In genomic region chr9:79759460-79759859, GRCh38 we compare ENCODE assay signal across 24 cellular contexts.
DNase-seq lines count a peak whose midpoint lies in the region; ATAC-seq and TF ChIP-seq lines count a peak whose summit lies in the region.
"Had no signal": no experiment of that assay in that cellular context is flagged by ENCODE, and none has a peak within 500 bp of the region (broad histone marks: within the 10 kb centered on the region; RNA-seq: fewer than 3 reads in every experiment).

No MANE protein-coding gene starts in this region.

- intact Hi-C loops in MCF 10A (cut with micrococcal nuclease) (no loop called here), breast epithelium (cut with DNase I; ENCODE audit: low total_unique reads) (no loop called here)

- no TSS peak for BruUV-seq in MCF 10A (replicated peaks; lab: Mats Ljungman, UMichigan)

- H3K27me3 ChIP-seq in breast epithelium (no peaks in the 10 kb centered on the region), foreskin keratinocyte (no peaks in the 10 kb centered on the region), MM.1S (replicated peaks; ENCODE audit: insufficient read depth, low read length) (no peaks in the 10 kb centered on the region)
- H3K27me3 ChIP-seq: colonic mucosa, esophagus muscularis mucosa, heart right ventricle, right atrium auricular region, spleen had no signal

- H3K27me3 Mint-ChIP-seq in MCF 10A (ENCODE audit: insufficient read depth, unreplicated experiment) (no peaks in the 10 kb centered on the region), type B pancreatic cell (no peaks in the 10 kb centered on the region)
- peaks cover 1% of the 10 kb centered on the region for H3K27me3 Mint-ChIP-seq in T-helper 2 cell treated with Interferon-gamma antibody and Interleukin-4, amounts not matched to agents 5 μg/mL and 100 μg/mL, for 36 hours (ENCODE audit: low read depth)
- H3K27me3 Mint-ChIP-seq: effector memory CD8-positive, alpha-beta T cell had no signal

- no peak overlapping the region for H3K27ac ChIP-seq in breast epithelium
- no peak overlapping the region for H3K27ac ChIP-seq in foreskin keratinocyte
- no peak overlapping the region for H3K27ac ChIP-seq in MM.1S (ENCODE audit: low read length)
- H3K27ac ChIP-seq: colonic mucosa, esophagus muscularis mucosa, heart right ventricle, right atrium auricular region, spleen, VCaP had no signal

- no peak overlapping the region for H2AFZ ChIP-seq in MM.1S (ENCODE audit: low read length)

- no peak overlapping the region for H3K9ac ChIP-seq in MM.1S (ENCODE audit: low read length)

- TF ChIP-seq CTCF in MCF 10A (IDR thresholded peaks at IDR 0.05; ENCODE audit: unreplicated experiment) (no peak), breast epithelium (IDR thresholded peaks at IDR 0.05) (no peak), foreskin keratinocyte (conservative IDR thresholded peaks at IDR 0.05) (no peak), type B pancreatic cell (conservative IDR thresholded peaks at IDR 0.05) (no peak), MM.1S (IDR thresholded peaks at IDR 0.05; ENCODE audit: low read length) (no peak)

- H3F3A ChIP-seq in MM.1S (ENCODE audit: insufficient read depth, low read length), result no peaks in the 10 kb centered on the region

- peaks cover 6% of the 10 kb centered on the region for H3K4me1 Mint-ChIP-seq in MCF 10A (ENCODE audit: insufficient read depth, unreplicated experiment)
- H3K4me1 Mint-ChIP-seq in T-helper 2 cell treated with Interferon-gamma antibody and Interleukin-4, amounts not matched to agents 5 μg/mL and 100 μg/mL, for 36 hours (ENCODE audit: low read depth), result peaks cover 11% of the 10 kb centered on the region
- H3K4me1 Mint-ChIP-seq in type B pancreatic cell (ENCODE audit: unreplicated experiment), result peaks cover 12% of the 10 kb centered on the region

- H3K36me3 ChIP-seq in breast epithelium, result no peaks in the 10 kb centered on the region
- H3K36me3 ChIP-seq in MM.1S (replicated peaks; ENCODE audit: insufficient read depth, low read length), result no peaks in the 10 kb centered on the region
- H3K36me3 ChIP-seq: colonic mucosa, esophagus muscularis mucosa, heart right ventricle, right atrium auricular region, spleen had no signal

- H3K9me3 ChIP-seq in breast epithelium, result no peaks in the 10 kb centered on the region
- no peaks in the 10 kb centered on the region for H3K9me3 ChIP-seq in MM.1S (replicated peaks; ENCODE audit: insufficient read depth, low read length)
- H3K9me3 ChIP-seq: colonic mucosa, esophagus muscularis mucosa, right atrium auricular region, spleen had no signal

- DNase-seq in MCF 10A (ENCODE audit: unreplicated experiment), result peak; percentile 6
- DNase-seq in breast epithelium (ENCODE audit: low spot score in 2 of 2), result no peak
- peak; percentile 14 for DNase-seq in T-helper 2 cell treated with Interferon-gamma antibody and Interleukin-4, amounts not matched to agents 5 μg/mL and 100 μg/mL, for 36 hours (ENCODE audit: low spot score)
- DNase-seq in foreskin keratinocyte, result peak in 1 of 2 donors; percentile 57
- no peak for DNase-seq in type B pancreatic cell (ENCODE audit: extremely low spot score, unreplicated experiment)
- DNase-seq in NCI-H1105 (lab: John Stamatoyannopoulos, UW), result no peak
- DNase-seq in MM.1S, result no peak
- DNase-seq: activated gamma-delta T cell; activated T-cell treated with anti-CD3 and anti-CD28 coated beads for 4 hours; C1 segment of cervical spinal cord; colonic mucosa; effector memory CD8-positive, alpha-beta T cell; foreskin melanocyte; heart right ventricle; Kasumi-1; NCI-H1694; NCI-H446 treated with DMSO at 0.1 percent for 48 hours; OCI-M1; spleen; stimulated activated CD4-positive, alpha-beta T cell treated with anti-CD3 and anti-CD28 coated beads, Interleukin-4, amount 100 ng/mL, for 1 hour; T-helper 9 cell had no signal

- no peaks in the 10 kb centered on the region for H3K9me2 ChIP-seq in MM.1S (replicated peaks; ENCODE audit: insufficient read depth, low read length)

- no peaks in the 10 kb centered on the region for H4K20me1 ChIP-seq in MM.1S (ENCODE audit: insufficient read depth, low read length)

- H3K27ac Mint-ChIP-seq in MCF 10A (ENCODE audit: low read depth, unreplicated experiment) (no peak overlapping the region), type B pancreatic cell (peak overlapping the region; percentile 69)
- H3K27ac Mint-ChIP-seq in T-helper 2 cell treated with Interferon-gamma antibody and Interleukin-4, amounts not matched to agents 5 μg/mL and 100 μg/mL, for 36 hours, result no peak overlapping the region

- CTCF ChIA-PET in MCF 10A (lab: Yijun Ruan, JAX), result no interaction called here

- H3K36me3 Mint-ChIP-seq in MCF 10A (ENCODE audit: insufficient read depth, unreplicated experiment) (no peaks in the 10 kb centered on the region), type B pancreatic cell (no peaks in the 10 kb centered on the region)
- H3K36me3 Mint-ChIP-seq in T-helper 2 cell treated with Interferon-gamma antibody and Interleukin-4, amounts not matched to agents 5 μg/mL and 100 μg/mL, for 36 hours (ENCODE audit: low read depth), result no peaks in the 10 kb centered on the region

- H3K4me1 ChIP-seq in breast epithelium (no peaks in the 10 kb centered on the region), foreskin keratinocyte (peaks cover 8% of the 10 kb centered on the region), MM.1S (ENCODE audit: low read length) (no peaks in the 10 kb centered on the region)
- H3K4me1 ChIP-seq: colonic mucosa, right atrium auricular region had no signal

- H3K4me3 Mint-ChIP-seq in MCF 10A (ENCODE audit: unreplicated experiment) (no peak overlapping the region), type B pancreatic cell (peak overlapping the region; percentile 58)
- H3K4me3 Mint-ChIP-seq in T-helper 2 cell treated with Interferon-gamma antibody and Interleukin-4, amounts not matched to agents 5 μg/mL and 100 μg/mL, for 36 hours, result no peak overlapping the region
- H3K4me3 Mint-ChIP-seq: effector memory CD8-positive, alpha-beta T cell had no signal

- no peak overlapping the region for H3K4me2 ChIP-seq in MM.1S (ENCODE audit: low read depth, low read length)

- no peak for TF ChIP-seq POLR2A in breast epithelium (IDR thresholded peaks at IDR 0.05)

- H3K9me3 Mint-ChIP-seq in MCF 10A (ENCODE audit: unreplicated experiment), result no peaks in the 10 kb centered on the region
- no peaks in the 10 kb centered on the region for H3K9me3 Mint-ChIP-seq in T-helper 2 cell treated with Interferon-gamma antibody and Interleukin-4, amounts not matched to agents 5 μg/mL and 100 μg/mL, for 36 hours
- peaks cover 35% of the 10 kb centered on the region for H3K9me3 Mint-ChIP-seq in type B pancreatic cell
- H3K9me3 Mint-ChIP-seq: effector memory CD8-positive, alpha-beta T cell had no signal

- no peak overlapping the region for H3K4me3 ChIP-seq in breast epithelium
- H3K4me3 ChIP-seq in MM.1S (ENCODE audit: low read length), result no peak overlapping the region
- H3K4me3 ChIP-seq: colonic mucosa, esophagus muscularis mucosa, heart right ventricle, right atrium auricular region, spleen had no signal

- ATAC-seq in foreskin keratinocyte, result peak; percentile 82
- ATAC-seq: effector memory CD8-positive, alpha-beta T cell; heart right ventricle had no signal

- POLR2A ChIA-PET in MCF 10A (lab: Yijun Ruan, JAX), result no interaction called here

- no peaks in the 10 kb centered on the region for H3K79me2 ChIP-seq in MM.1S (ENCODE audit: low read length)

Comparison
In these comparisons a context has a peak if more than half of its experiments do, and no peak if none do; other contexts are left out.
1. DNase-seq: peak in MCF 10A (single experiment) and T-helper 2 cell treated with Interferon-gamma antibody and Interleukin-4, amounts not matched to agents 5 μg/mL and 100 μg/mL, for 36 hours (single experiment); none in breast epithelium (0 of 2), type B pancreatic cell (single experiment), NCI-H1105 (single experiment) and MM.1S (single experiment).